16 cellular contexts compared by ENCODE assay signal in the genomic region with DNA sequence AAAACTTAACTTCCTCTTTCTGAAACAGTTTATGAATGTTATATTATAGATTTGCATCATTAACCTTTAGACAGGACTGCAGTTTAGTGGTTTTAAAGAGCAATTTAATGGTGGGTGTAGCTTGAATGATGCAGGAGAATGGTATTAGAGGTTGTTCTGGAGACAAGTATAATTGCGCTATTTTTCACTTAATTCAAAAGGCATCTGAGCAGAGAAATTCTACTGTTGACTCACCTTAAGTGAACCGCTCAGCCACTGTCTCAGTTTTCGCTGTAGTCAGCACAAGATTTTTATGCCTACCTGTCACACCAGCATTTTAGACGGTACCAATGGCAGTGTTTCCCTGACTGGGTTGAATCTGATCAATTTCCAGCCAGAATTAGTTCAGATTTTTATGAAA.
DNase-seq lines count a peak whose midpoint lies in the region; ATAC-seq, FAIRE-seq and TF ChIP-seq lines count a peak whose summit lies in the region.
"Had no signal": no experiment of that assay in that cellular context is flagged by ENCODE, and none has a peak within 500 bp of the region (broad histone marks: within the 10 kb centered on the region; RNA-seq: fewer than 3 reads in every experiment).

No MANE protein-coding gene starts in this region.

- H3K4me1 Mint-ChIP-seq in activated CD4-positive, alpha-beta T cell treated with anti-CD3 and anti-CD28 coated beads, Interleukin-2, amount 10 ng/mL, durations not matched to agents 24 days and 14 days: no peaks in the 10 kb centered on the region

- no peaks in the 10 kb centered on the region for H3K27me3 Mint-ChIP-seq in activated CD4-positive, alpha-beta T cell treated with anti-CD3 and anti-CD28 coated beads, Interleukin-2, amount 10 ng/mL, durations not matched to agents 24 days and 14 days

- no peak for TF ChIP-seq POLR2A in lower leg skin (IDR thresholded peaks at IDR 0.05)

- peaks cover 67% of the 10 kb centered on the region for H3K4me1 ChIP-seq in ACC112 (ENCODE audit: control insufficient read depth, insufficient read depth, low read length, unreplicated experiment)
- peaks cover 8% of the 10 kb centered on the region for H3K4me1 ChIP-seq in mucosa of descending colon (ENCODE audit: low read depth)

- FAIRE-seq in HTR-8/SVneo (lab: Jason Lieb, UNC): peak; percentile 23
- FAIRE-seq: TTC549 had no signal

- intact Hi-C loops in mucosa of descending colon (cut with DNase I, micrococcal nuclease): no loop called here
- intact Hi-C loops in activated CD4-positive, alpha-beta T cell treated with anti-CD3 and anti-CD28 coated beads, Interleukin-2, amount 10 ng/mL, durations not matched to agents 24 days and 14 days (cut with micrococcal nuclease): no loop called here
- intact Hi-C loops in lower leg skin (cut with DNase I; ENCODE audit: low total_unique reads): no loop called here

- no peak for DNase-seq in HTR-8/SVneo (ENCODE audit: insufficient read length, low spot score)
- DNase-seq in astrocyte of the hippocampus (ENCODE audit: low read depth, low spot score): peak; percentile 65
- DNase-seq in mucosa of descending colon: peak in 1 of 3 donors; percentile 1
- no peak for DNase-seq in activated CD4-positive, alpha-beta T cell treated with anti-CD3 and anti-CD28 coated beads, Interleukin-2, amount 10 ng/mL, durations not matched to agents 24 days and 14 days
- DNase-seq in lower leg skin (ENCODE audit: low spot score in 2 of 2): no peak
- DNase-seq in activated T-cell treated with anti-CD3 and anti-CD28 coated beads, Interleukin-2, amount 50 U/mL, for 48 hours: no peak
- DNase-seq: activated naive CD4-positive, alpha-beta T cell treated with Interleukin-2 at 50 U/mL for 16 hours; NCI-H2029 treated with DMSO at 0.1 percent for 48 hours; NCI-H774; SHP77 treated with DMSO at 0.1 percent for 48 hours had no signal

- no peaks in the 10 kb centered on the region for H3K36me3 ChIP-seq in ACC112 (ENCODE audit: insufficient read depth, low read length)
- H3K36me3 ChIP-seq in mucosa of descending colon (ENCODE audit: low read depth): no peaks in the 10 kb centered on the region

- ATAC-seq in mucosa of descending colon (peak; percentile 74), HG03521 (IDR thresholded peaks at IDR 0.05; ENCODE audit: unreplicated experiment) (no peak)

- WGBS in lower leg skin, 2 donors: 83 to 88% methylated on average over 4 of the region's 4 CpGs

- H3K27ac Mint-ChIP-seq in activated CD4-positive, alpha-beta T cell treated with anti-CD3 and anti-CD28 coated beads, Interleukin-2, amount 10 ng/mL, durations not matched to agents 24 days and 14 days: no peak overlapping the region

- H3K4me3 Mint-ChIP-seq in activated CD4-positive, alpha-beta T cell treated with anti-CD3 and anti-CD28 coated beads, Interleukin-2, amount 10 ng/mL, durations not matched to agents 24 days and 14 days: no peak overlapping the region

- H3K36me3 Mint-ChIP-seq in activated CD4-positive, alpha-beta T cell treated with anti-CD3 and anti-CD28 coated beads, Interleukin-2, amount 10 ng/mL, durations not matched to agents 24 days and 14 days (ENCODE audit: low read depth): no peaks in the 10 kb centered on the region

- no peaks in the 10 kb centered on the region for H3K27me3 ChIP-seq in ACC112 (ENCODE audit: insufficient read depth, low read length)
- H3K27me3 ChIP-seq: hepatocyte, testis had no signal

- H2AFZ ChIP-seq in ACC112 (ENCODE audit: low read length, unreplicated experiment): no peak overlapping the region
- H2AFZ ChIP-seq: hepatocyte had no signal

- no peaks in the 10 kb centered on the region for H3K9me3 Mint-ChIP-seq in activated CD4-positive, alpha-beta T cell treated with anti-CD3 and anti-CD28 coated beads, Interleukin-2, amount 10 ng/mL, durations not matched to agents 24 days and 14 days

- peak overlapping the region; percentile 1; the same call in 1 of the 2 replicates for H3K4me3 ChIP-seq in ACC112 (ENCODE audit: low read depth, low read length)
- H3K4me3 ChIP-seq in mucosa of descending colon: no peak overlapping the region
- no peak overlapping the region for H3K4me3 ChIP-seq in lower leg skin (ENCODE audit: low read depth, poor library complexity, severe bottlenecking)
- H3K4me3 ChIP-seq: hepatocyte, testis had no signal

- peak overlapping the region; percentile 96 for H3K27ac ChIP-seq in ACC112 (ENCODE audit: low read depth, low read length)
- H3K27ac ChIP-seq: hepatocyte, KMS-11, testis had no signal

- no peaks in the 10 kb centered on the region for H3K79me2 ChIP-seq in ACC112 (ENCODE audit: control insufficient read depth, insufficient read depth, low read length, unreplicated experiment)
- H3K79me2 ChIP-seq: hepatocyte had no signal

- TF ChIP-seq CTCF in mucosa of descending colon (IDR thresholded peaks at IDR 0.05) (no peak), lower leg skin (IDR thresholded peaks at IDR 0.05) (no peak)

- no peaks in the 10 kb centered on the region for H3K9me3 ChIP-seq in mucosa of descending colon
- H3K9me3 ChIP-seq: testis had no signal
